23 cellular contexts compared by ENCODE assay signal in genomic region chr7:142637240-142637639, GRCh38.
DNase-seq lines count a peak whose midpoint lies in the region; ATAC-seq and TF ChIP-seq lines count a peak whose summit lies in the region.
"Had no signal": no experiment of that assay in that cellular context is flagged by ENCODE, and none has a peak within 500 bp of the region (broad histone marks: within the 10 kb centered on the region; RNA-seq: fewer than 3 reads in every experiment).

No MANE protein-coding gene starts in this region.

- no peak for DNase-seq in activated T-cell treated with anti-CD3 and anti-CD28 coated beads, Interleukin-2, amount 50 U/mL, for 4 hours
- DNase-seq in activated T-cell treated with anti-CD3 and anti-CD28 coated beads for 4 hours (no peak), GM23338 (ENCODE audit: low spot score) (no peak), natural killer cell (no peak), RKO (ENCODE audit: low spot score) (no peak), D341Med (ENCODE audit: low spot score) (no peak), dorsolateral prefrontal cortex (no peak)
- DNase-seq in activated T-helper 2 cell treated with anti-CD3 and anti-CD28 coated beads, Interferon-gamma antibody, Interleukin-2, Interleukin-4, amounts not matched to agents 10 μg/mL and 5 μg/mL and 100 μg/mL, durations not matched to agents 14 hours and 24 hours and 36 hours (ENCODE audit: low spot score), result no peak
- DNase-seq: amniotic stem cell; colonic mucosa; DMS153; foreskin keratinocyte; heart right ventricle; mesenchymal stem cell; NCI-H1092; NCI-H187 treated with DMSO at 0.1 percent for 48 hours; NCI-H524 treated with DMSO at 0.1 percent for 48 hours; NK-92 treated with Interleukin-12 subunit alpha and Interleukin-12 subunit beta, amount 100 ng/mL, for 24 hours; nucleus accumbens; uterus had no signal

- H3F3A ChIP-seq in GM23338 (replicated peaks; ENCODE audit: low read depth), result no peaks in the 10 kb centered on the region

- no peak overlapping the region for H3K27ac Mint-ChIP-seq in GM23338
- H3K27ac Mint-ChIP-seq in activated T-helper 2 cell treated with anti-CD3 and anti-CD28 coated beads, Interferon-gamma antibody, Interleukin-2, Interleukin-4, amounts not matched to agents 10 μg/mL and 5 μg/mL and 100 μg/mL, durations not matched to agents 14 hours and 24 hours and 36 hours, result peak overlapping the region; percentile 97
- H3K27ac Mint-ChIP-seq in natural killer cell, result peak overlapping the region in 1 of 2 donors; percentile 46

- peak overlapping the region; percentile 88 for H3K4me3 Mint-ChIP-seq in activated T-cell treated with anti-CD3 and anti-CD28 coated beads, Interleukin-2, amount 50 U/mL, for 4 hours
- H3K4me3 Mint-ChIP-seq in GM23338, result no peak overlapping the region
- H3K4me3 Mint-ChIP-seq in activated T-helper 2 cell treated with anti-CD3 and anti-CD28 coated beads, Interferon-gamma antibody, Interleukin-2, Interleukin-4, amounts not matched to agents 10 μg/mL and 5 μg/mL and 100 μg/mL, durations not matched to agents 14 hours and 24 hours and 36 hours (ENCODE audit: low read depth), result peak overlapping the region; percentile 80
- H3K4me3 Mint-ChIP-seq in natural killer cell, result peak overlapping the region; percentile 58

- no peaks in the 10 kb centered on the region for H3K4me1 ChIP-seq in GM23338 (ENCODE audit: insufficient read depth)
- H3K4me1 ChIP-seq: breast epithelium, colonic mucosa, foreskin keratinocyte, heart right ventricle, uterus had no signal

- no peaks in the 10 kb centered on the region for H3K9me3 Mint-ChIP-seq in activated T-cell treated with anti-CD3 and anti-CD28 coated beads, Interleukin-2, amount 50 U/mL, for 4 hours
- H3K9me3 Mint-ChIP-seq in GM23338, result peaks cover 3% of the 10 kb centered on the region; the same call in 2 of the 3 replicates
- H3K9me3 Mint-ChIP-seq in activated T-helper 2 cell treated with anti-CD3 and anti-CD28 coated beads, Interferon-gamma antibody, Interleukin-2, Interleukin-4, amounts not matched to agents 10 μg/mL and 5 μg/mL and 100 μg/mL, durations not matched to agents 14 hours and 24 hours and 36 hours, result no peaks in the 10 kb centered on the region
- H3K9me3 Mint-ChIP-seq in natural killer cell, result no peaks in the 10 kb centered on the region

- H3K36me3 ChIP-seq in GM23338 (ENCODE audit: insufficient read depth), result no peaks in the 10 kb centered on the region; the same call in 1 of the 2 replicates
- H3K36me3 ChIP-seq: breast epithelium, colonic mucosa, heart right ventricle, uterus had no signal

- H3K4me1 Mint-ChIP-seq in activated T-cell treated with anti-CD3 and anti-CD28 coated beads, Interleukin-2, amount 50 U/mL, for 4 hours (ENCODE audit: low read depth), result peaks cover 15% of the 10 kb centered on the region
- H3K4me1 Mint-ChIP-seq in GM23338 (no peaks in the 10 kb centered on the region), natural killer cell (peaks cover 16% of the 10 kb centered on the region in 2 donors)
- peaks cover 15% of the 10 kb centered on the region for H3K4me1 Mint-ChIP-seq in activated T-helper 2 cell treated with anti-CD3 and anti-CD28 coated beads, Interferon-gamma antibody, Interleukin-2, Interleukin-4, amounts not matched to agents 10 μg/mL and 5 μg/mL and 100 μg/mL, durations not matched to agents 14 hours and 24 hours and 36 hours (ENCODE audit: low read depth)

- H3K27me3 ChIP-seq in GM23338 (ENCODE audit: insufficient read depth) (no peaks in the 10 kb centered on the region), dorsolateral prefrontal cortex (peaks cover 0 to 42% (median 10%) of the 10 kb centered on the region in 45 donors)
- H3K27me3 ChIP-seq: colonic mucosa, foreskin keratinocyte, uterus had no signal

- no peak for TF ChIP-seq CTCF in GM23338 (conservative IDR thresholded peaks at IDR 0.05; ENCODE audit: low read depth in 2 of 2)
- TF ChIP-seq CTCF in natural killer cell (IDR thresholded peaks at IDR 0.05), result no peak
- no peak for TF ChIP-seq CTCF in dorsolateral prefrontal cortex (IDR thresholded peaks at IDR 0.05 in 54 of 56, conservative IDR thresholded peaks at IDR 0.05 in 2 of 56; ENCODE audit: low read depth in 1 of 56, partially characterized antibody in 56 of 56)

- H3K79me2 ChIP-seq in GM23338 (replicated peaks; ENCODE audit: insufficient read depth), result no peaks in the 10 kb centered on the region

- intact Hi-C loops in activated T-helper 2 cell treated with anti-CD3 and anti-CD28 coated beads, Interferon-gamma antibody, Interleukin-2, Interleukin-4, amounts not matched to agents 10 μg/mL and 5 μg/mL and 100 μg/mL, durations not matched to agents 14 hours and 24 hours and 36 hours (cut with micrococcal nuclease), result loop anchor here (2.0 kb wide), 1 partner anchor 148 kb away; no protein-coding TSS in a partner anchor
- intact Hi-C loops in natural killer cell (cut with micrococcal nuclease), result no loop called here
- intact Hi-C loops in dorsolateral prefrontal cortex (cut with DNase I), result loop anchor here in 1 of 2 donors (10.0 kb wide), 1 partner anchor 368 kb away; no protein-coding TSS in a partner anchor

- H2AFZ ChIP-seq in GM23338, result 0 out of 2 replicates have a peak overlapping the region, but pooled peaks have one; percentile 63

- no peaks in the 10 kb centered on the region for H3K36me3 Mint-ChIP-seq in activated T-cell treated with anti-CD3 and anti-CD28 coated beads, Interleukin-2, amount 50 U/mL, for 4 hours (ENCODE audit: insufficient read depth)
- H3K36me3 Mint-ChIP-seq in GM23338 (ENCODE audit: low read depth), result no peaks in the 10 kb centered on the region
- no peaks in the 10 kb centered on the region for H3K36me3 Mint-ChIP-seq in activated T-helper 2 cell treated with anti-CD3 and anti-CD28 coated beads, Interferon-gamma antibody, Interleukin-2, Interleukin-4, amounts not matched to agents 10 μg/mL and 5 μg/mL and 100 μg/mL, durations not matched to agents 14 hours and 24 hours and 36 hours (ENCODE audit: low read depth)
- no peaks in the 10 kb centered on the region for H3K36me3 Mint-ChIP-seq in natural killer cell

- no peak overlapping the region for H3K4me2 ChIP-seq in GM23338

- H3K4me3 ChIP-seq in GM23338 (no peak overlapping the region), dorsolateral prefrontal cortex (no peak overlapping the region)
- H3K4me3 ChIP-seq: breast epithelium, colonic mucosa, heart right ventricle, uterus had no signal

- ATAC-seq in activated T-cell treated with anti-CD3 and anti-CD28 coated beads, Interleukin-2, amount 50 U/mL, for 4 hours, result peak; percentile 57 to 58
- ATAC-seq in GM23338, result no peak
- ATAC-seq in natural killer cell, result peak in 1 of 3 donors; percentile 45
- ATAC-seq: esophagus mucosa, foreskin keratinocyte, heart right ventricle had no signal

- H3K27ac ChIP-seq in GM23338 (ENCODE audit: low read depth), result no peak overlapping the region
- no peak overlapping the region for H3K27ac ChIP-seq in dorsolateral prefrontal cortex
- H3K27ac ChIP-seq: breast epithelium, C4-2B, colonic mucosa, foreskin keratinocyte, heart right ventricle, uterus had no signal

- no peaks in the 10 kb centered on the region for H3K27me3 Mint-ChIP-seq in activated T-cell treated with anti-CD3 and anti-CD28 coated beads, Interleukin-2, amount 50 U/mL, for 4 hours (ENCODE audit: low read depth)
- no peaks in the 10 kb centered on the region for H3K27me3 Mint-ChIP-seq in GM23338 (ENCODE audit: insufficient read depth, low read depth, poor library complexity)
- peaks cover 9% of the 10 kb centered on the region for H3K27me3 Mint-ChIP-seq in activated T-helper 2 cell treated with anti-CD3 and anti-CD28 coated beads, Interferon-gamma antibody, Interleukin-2, Interleukin-4, amounts not matched to agents 10 μg/mL and 5 μg/mL and 100 μg/mL, durations not matched to agents 14 hours and 24 hours and 36 hours (ENCODE audit: low read depth)
- H3K27me3 Mint-ChIP-seq in natural killer cell (ENCODE audit: low read depth in 2 of 2), result peaks cover 5 to 6% of the 10 kb centered on the region in 2 donors

- H4K20me1 ChIP-seq in GM23338 (replicated peaks; ENCODE audit: insufficient read depth), result no peaks in the 10 kb centered on the region

- no peaks in the 10 kb centered on the region for H3K9me2 ChIP-seq in GM23338 (ENCODE audit: insufficient read depth)

TF ChIP-seq in GM23338, 12 proteins besides CTCF, POLR2A, EP300 and RAD21 (continues in another document):
- TF ChIP-seq CREB1 (CRISPR knock-in tag; IDR thresholded peaks at IDR 0.05; ENCODE audit: low read depth) (no peak), POLR2AphosphoS5 (IDR thresholded peaks at IDR 0.05; ENCODE audit: low read depth) (no peak), ZNF331 (CRISPR knock-in tag; IDR thresholded peaks at IDR 0.05; ENCODE audit: low read depth) (no peak), STAT1 (IDR thresholded peaks at IDR 0.05; ENCODE audit: unreplicated experiment) (no peak), ZNF114 (CRISPR knock-in tag; IDR thresholded peaks at IDR 0.05) (no peak), REST (IDR thresholded peaks at IDR 0.05; ENCODE audit: unreplicated experiment) (no peak), EZH2 (IDR thresholded peaks at IDR 0.05; ENCODE audit: low read depth, unreplicated experiment) (no peak)
